Comparison of ENCODE assay signal across 15 cellular contexts in genomic region chr2:85399183-85399455, GRCh38. TPM values are rescaled to one million over a fixed set of nuclear protein-coding genes. Genes with fewer than 3 reads are reported as not detected.
DNase-seq lines count a peak whose midpoint lies in the region; ATAC-seq and TF ChIP-seq lines count a peak whose summit lies in the region.
"Had no signal": no experiment of that assay in that cellular context is flagged by ENCODE, and none has a peak within 500 bp of the region (broad histone marks: within the 10 kb centered on the region; RNA-seq: fewer than 3 reads in every experiment).

No MANE protein-coding gene starts in this region.

- no peaks in the 10 kb centered on the region for H3K79me2 ChIP-seq in neural progenitor cell (ENCODE audit: low read depth)

- H3K27ac ChIP-seq in neural progenitor cell (no peak overlapping the region), prostate gland (peak overlapping the region in 1 of 2 donors; percentile 83)

- no peak for ATAC-seq in activated B cell treated with CpG ODN at 0.5 μM for 24 hours (ENCODE audit: low read depth)
- ATAC-seq in stimulated activated naive CD8-positive, alpha-beta T cell treated with anti-CD3 and anti-CD28 coated beads, Interleukin-15, amount 100 ng/mL, for 72 hours, result peak; percentile 18

- H3K4me3 Mint-ChIP-seq in activated B cell treated with CpG ODN at 0.5 μM for 24 hours (no peak overlapping the region), neural progenitor cell (no peak overlapping the region)
- H3K4me3 Mint-ChIP-seq in stimulated activated naive CD8-positive, alpha-beta T cell treated with anti-CD3 and anti-CD28 coated beads, Interleukin-15, amount 100 ng/mL, for 72 hours, result no peak overlapping the region
- H3K4me3 Mint-ChIP-seq: CD4-positive, alpha-beta T cell had no signal

- no peak for TF ChIP-seq CTCF in activated B cell treated with CpG ODN at 0.5 μM for 24 hours (IDR thresholded peaks at IDR 0.05)
- no peak for TF ChIP-seq CTCF in neural progenitor cell (IDR thresholded peaks at IDR 0.05)
- TF ChIP-seq CTCF in prostate gland (IDR thresholded peaks at IDR 0.05), result no peak

- POLR2A ChIA-PET in activated B cell treated with CpG ODN at 0.5 μM for 24 hours (lab: Charles Lee), result interaction anchor here (2.1 kb wide), 1 partner anchor 10 kb away, joined by 7 read pairs; the partner anchor contains the start of gene CAPG

- CTCF ChIA-PET in activated B cell treated with CpG ODN at 0.5 μM for 24 hours (lab: Charles Lee), result no interaction called here

- peaks cover 78% of the 10 kb centered on the region for H3K36me3 Mint-ChIP-seq in activated B cell treated with CpG ODN at 0.5 μM for 24 hours (ENCODE audit: low read depth)
- H3K36me3 Mint-ChIP-seq in neural progenitor cell, result peaks cover 3% of the 10 kb centered on the region

- H3K4me1 Mint-ChIP-seq in activated B cell treated with CpG ODN at 0.5 μM for 24 hours, result peaks cover 20% of the 10 kb centered on the region
- H3K4me1 Mint-ChIP-seq in neural progenitor cell, result no peaks in the 10 kb centered on the region
- peaks cover 11% of the 10 kb centered on the region for H3K4me1 Mint-ChIP-seq in stimulated activated naive CD8-positive, alpha-beta T cell treated with anti-CD3 and anti-CD28 coated beads, Interleukin-15, amount 100 ng/mL, for 72 hours

- no peaks in the 10 kb centered on the region for H4K20me1 ChIP-seq in neural progenitor cell (ENCODE audit: low read depth)

- H3K27me3 Mint-ChIP-seq in activated B cell treated with CpG ODN at 0.5 μM for 24 hours (no peaks in the 10 kb centered on the region), neural progenitor cell (ENCODE audit: insufficient read depth, low read depth) (peaks cover 7% of the 10 kb centered on the region)
- no peaks in the 10 kb centered on the region for H3K27me3 Mint-ChIP-seq in stimulated activated naive CD8-positive, alpha-beta T cell treated with anti-CD3 and anti-CD28 coated beads, Interleukin-15, amount 100 ng/mL, for 72 hours
- H3K27me3 Mint-ChIP-seq: CD4-positive, alpha-beta T cell had no signal

- peak; percentile 3 for DNase-seq in D341Med (ENCODE audit: low spot score)
- no peak for DNase-seq in activated B cell treated with CpG ODN at 0.5 μM for 24 hours
- DNase-seq in neural progenitor cell (ENCODE audit: low spot score), result no peak
- DNase-seq in stimulated activated naive CD8-positive, alpha-beta T cell treated with anti-CD3 and anti-CD28 coated beads, Interleukin-15, amount 100 ng/mL, for 72 hours, result no peak
- DNase-seq in prostate gland (ENCODE audit: low spot score), result no peak
- no peak for DNase-seq in HuH-7.5 (ENCODE audit: low spot score)
- DNase-seq in activated naive CD4-positive, alpha-beta T cell treated with Interleukin-2 at 50 U/mL for 16 hours, result no peak
- DNase-seq: AML-193; CD4-positive, alpha-beta T cell; DMS53; NCI-H187; NCI-H446; NCI-H69 had no signal

- TF ChIP-seq POLR2A in prostate gland (IDR thresholded peaks at IDR 0.05), result no peak

- H3K27me3 ChIP-seq in neural progenitor cell (no peaks in the 10 kb centered on the region), prostate gland (replicated peaks; ENCODE audit: insufficient read depth) (no peaks in the 10 kb centered on the region)

- H3K36me3 ChIP-seq in neural progenitor cell, result no peaks in the 10 kb centered on the region
- H3K36me3 ChIP-seq in prostate gland, result no peaks in the 10 kb centered on the region
- H3K36me3 ChIP-seq: HAP-1 had no signal

- intact Hi-C loops in activated B cell treated with CpG ODN at 0.5 μM for 24 hours (cut with micrococcal nuclease) (no loop called here), prostate gland (cut with DNase I) (no loop called here)

- no peaks in the 10 kb centered on the region for H3F3A ChIP-seq in neural progenitor cell (ENCODE audit: low read depth)

- no peak overlapping the region for H3K4me3 ChIP-seq in neural progenitor cell
- H3K4me3 ChIP-seq in prostate gland, result no peak overlapping the region
- H3K4me3 ChIP-seq: HAP-1 had no signal

- WGBS in prostate gland, result 91% methylated on average over 8 of the region's 8 CpGs

- H3K9me3 ChIP-seq in neural progenitor cell (ENCODE audit: low read depth), result no peaks in the 10 kb centered on the region
- H3K9me3 ChIP-seq in prostate gland, result no peaks in the 10 kb centered on the region

- H3K4me2 ChIP-seq in neural progenitor cell, result no peak overlapping the region

- H3K4me1 ChIP-seq in neural progenitor cell, result no peaks in the 10 kb centered on the region
- peaks cover 19% of the 10 kb centered on the region for H3K4me1 ChIP-seq in prostate gland (replicated peaks)
- H3K4me1 ChIP-seq: HAP-1 had no signal

- H3K9me3 Mint-ChIP-seq in activated B cell treated with CpG ODN at 0.5 μM for 24 hours (no peaks in the 10 kb centered on the region), neural progenitor cell (peaks cover 8% of the 10 kb centered on the region)
- peaks cover 0 to 10% of the 10 kb centered on the region in 2 donors for H3K9me3 Mint-ChIP-seq in stimulated activated naive CD8-positive, alpha-beta T cell treated with anti-CD3 and anti-CD28 coated beads, Interleukin-15, amount 100 ng/mL, for 72 hours

- H3K27ac Mint-ChIP-seq in activated B cell treated with CpG ODN at 0.5 μM for 24 hours (peak overlapping the region; percentile 22), neural progenitor cell (peak overlapping the region; percentile 7)
- peak overlapping the region in 1 of 2 donors; percentile 17 for H3K27ac Mint-ChIP-seq in stimulated activated naive CD8-positive, alpha-beta T cell treated with anti-CD3 and anti-CD28 coated beads, Interleukin-15, amount 100 ng/mL, for 72 hours
- H3K27ac Mint-ChIP-seq: CD4-positive, alpha-beta T cell had no signal

- no peak overlapping the region for H2AFZ ChIP-seq in neural progenitor cell (replicated peaks)

- H3K9ac ChIP-seq in neural progenitor cell, result no peak overlapping the region

RNA-seq across cellular contexts. Expression of gene CAPG, which starts 11.0 kb away (rescaled TPM):
- total RNA-seq in activated B cell treated with CpG ODN at 0.5 μM for 24 hours, result 208 and 213 TPM in 2 replicates
- total RNA-seq in neural progenitor cell (ENCODE audit: low replicate concordance), result 23.9 TPM in 2 replicates
- 10 to 100 TPM; 80.7 to 96.1 TPM for total RNA-seq in prostate gland

RNA-seq across cellular contexts. Expression of gene SH2D6, which starts 19.4 kb away (rescaled TPM):
- total RNA-seq in activated B cell treated with CpG ODN at 0.5 μM for 24 hours (0.83 and 1.6 TPM in 2 replicates), neural progenitor cell (ENCODE audit: low replicate concordance) (0.07 and 0.74 TPM in 2 replicates), prostate gland (1 to 10 TPM in 1 of 2 donors, under 1 TPM in 1; 0.23 to 1.8 TPM)
- total RNA-seq: RPMI7951 had no signal

RNA-seq across cellular contexts. Expression of gene ELMOD3, which starts 44.5 kb away (rescaled TPM):
- total RNA-seq in activated B cell treated with CpG ODN at 0.5 μM for 24 hours, result 19.2 and 25.4 TPM in 2 replicates
- 21.5 and 28.1 TPM in 2 replicates for total RNA-seq in neural progenitor cell (ENCODE audit: low replicate concordance)
- total RNA-seq in prostate gland, result 10 to 100 TPM; 31.6 to 32.1 TPM

RNA-seq across cellular contexts. Expression of gene RETSAT, which starts 44.8 kb away (rescaled TPM):
- total RNA-seq in activated B cell treated with CpG ODN at 0.5 μM for 24 hours, result 16.9 and 17.1 TPM in 2 replicates
- 13.3 and 19.0 TPM in 2 replicates for total RNA-seq in neural progenitor cell (ENCODE audit: low replicate concordance)
- total RNA-seq in prostate gland, result 10 to 100 TPM; 51.1 to 72.6 TPM
